Comparison of ENCODE assay signal across 21 cellular contexts in genomic region chr7:110894111-110894510, GRCh38.
"Had no signal": no experiment of that assay in that cellular context is flagged by ENCODE, and none has a peak within 500 bp of the region (broad histone marks: within the 10 kb centered on the region; RNA-seq: fewer than 3 reads in every experiment).

No MANE protein-coding gene starts in this region.

- H3K4me1 Mint-ChIP-seq: IgD-negative memory B cell had no signal

- DNase-seq: Kasumi-1, MM.1S, NCI-H1092 treated with DMSO at 0.1 percent for 48 hours, NCI-H1436, NCI-H187, NCI-H2029, NCI-H2081 treated with DMSO at 0.1 percent for 48 hours, NCI-H2171, NCI-H226, NCI-H446, NCI-H510A, NCI-H524 treated with DMSO at 0.1 percent for 48 hours, NCI-H69, NCI-H774, RPMI8226, SHP77, SK-N-SH had no signal

- H3K27me3 Mint-ChIP-seq: IgD-negative memory B cell had no signal

- H3K27ac ChIP-seq: HL-60, KMS-11 had no signal

- H3K9me3 ChIP-seq: SK-N-SH had no signal

- H3K4me2 ChIP-seq: KMS-11, SK-N-SH had no signal

- H3K9ac ChIP-seq: KMS-11, SK-N-SH had no signal

- ATAC-seq: K562 had no signal

- H3K27ac Mint-ChIP-seq: IgD-negative memory B cell had no signal

- H3K4me3 Mint-ChIP-seq: IgD-negative memory B cell had no signal

- H3K4me3 ChIP-seq: K562 had no signal
